ENCODE assay signal across 16 cellular contexts in genomic region chr3:142356818-142357217, GRCh38.
DNase-seq lines count a peak whose midpoint lies in the region; ATAC-seq, FAIRE-seq and TF ChIP-seq lines count a peak whose summit lies in the region.
"Had no signal": no experiment of that assay in that cellular context is flagged by ENCODE, and none has a peak within 500 bp of the region (broad histone marks: within the 10 kb centered on the region; RNA-seq: fewer than 3 reads in every experiment).

No MANE protein-coding gene starts in this region.

- H3K9me3 ChIP-seq in T-helper 17 cell (ENCODE audit: control insufficient read depth, low read length, poor library complexity, severe bottlenecking) (no peaks in the 10 kb centered on the region), small intestine (ENCODE audit: control insufficient read depth, low read depth) (no peaks in the 10 kb centered on the region)
- H3K9me3 ChIP-seq: heart right ventricle had no signal

- ATAC-seq in GM21360 (IDR thresholded peaks at IDR 0.05; ENCODE audit: unreplicated experiment) (peak; percentile 74), HG02678 (IDR thresholded peaks at IDR 0.05; ENCODE audit: unreplicated experiment) (peak; percentile 70), T-helper 17 cell (no peak)
- ATAC-seq: heart right ventricle had no signal

- in situ Hi-C loops in ACHN (cut with HindIII; ENCODE audit: low pct_ligation_motif_present, low pct_unique_long_range_greater_than_20kb, low sequenced_read_pairs), result no loop called here

- H3K36me3 Mint-ChIP-seq in T-helper 17 cell (ENCODE audit: low read depth), result peaks cover 18% of the 10 kb centered on the region

- H3K4me1 ChIP-seq in small intestine (ENCODE audit: control insufficient read depth in 2 of 2, insufficient read depth in 1 of 2, low read depth in 1 of 2, low read length in 1 of 2), result no peaks in the 10 kb centered on the region
- H3K4me1 ChIP-seq: heart right ventricle had no signal

- H3K4me3 Mint-ChIP-seq in T-helper 17 cell, result no peak overlapping the region
- H3K4me3 Mint-ChIP-seq: activated CD4-positive, alpha-beta memory T cell treated with anti-CD3 and anti-CD28 coated beads, Interleukin-2, amount 10 ng/mL, durations not matched to agents 7 days and 5 days; neural crest cell had no signal

- no peaks in the 10 kb centered on the region for H3K27me3 ChIP-seq in small intestine (ENCODE audit: control insufficient read depth in 2 of 2, insufficient read depth in 2 of 2, low read length in 2 of 2)
- H3K27me3 ChIP-seq: heart right ventricle had no signal

- H3K27me3 Mint-ChIP-seq in T-helper 17 cell, result no peaks in the 10 kb centered on the region
- H3K27me3 Mint-ChIP-seq: activated CD4-positive, alpha-beta memory T cell treated with anti-CD3 and anti-CD28 coated beads, Interleukin-2, amount 10 ng/mL, durations not matched to agents 7 days and 5 days had no signal

- peak; percentile 82 for FAIRE-seq in GM12891 (lab: Jason Lieb, UNC)
- no peak for FAIRE-seq in small intestine (lab: Jason Lieb, UNC)
- FAIRE-seq: HTR-8/SVneo had no signal

- H3K4me1 Mint-ChIP-seq in T-helper 17 cell, result peaks cover 4% of the 10 kb centered on the region
- H3K4me1 Mint-ChIP-seq: activated CD4-positive, alpha-beta memory T cell treated with anti-CD3 and anti-CD28 coated beads, Interleukin-2, amount 10 ng/mL, durations not matched to agents 7 days and 5 days; neural crest cell had no signal

- peak overlapping the region; percentile 56 for H3K27ac Mint-ChIP-seq in T-helper 17 cell
- H3K27ac Mint-ChIP-seq: activated CD4-positive, alpha-beta memory T cell treated with anti-CD3 and anti-CD28 coated beads, Interleukin-2, amount 10 ng/mL, durations not matched to agents 7 days and 5 days had no signal

- no peak overlapping the region for H3K4me3 ChIP-seq in small intestine (ENCODE audit: low read depth in 1 of 2, low read length in 2 of 2)
- H3K4me3 ChIP-seq: heart right ventricle had no signal

- WGBS in small intestine, 3 donors, result 91 to 96% (median 91%) methylated on average over 3 of the region's 3 CpGs

- no peak for DNase-seq in GM12891 (ENCODE audit: insufficient read length, low spot score)
- DNase-seq in T-helper 17 cell, result no peak
- DNase-seq in small intestine, result no peak
- no peak for DNase-seq in OCI-M1 (lab: John Stamatoyannopoulos, UW)
- no peak for DNase-seq in activated effector memory CD4-positive, alpha-beta T cell treated with anti-CD3 and anti-CD28 coated beads, Interleukin-2, amount 50 U/mL, for 16 hours
- no peak for DNase-seq in ACHN
- DNase-seq: activated CD4-positive, alpha-beta memory T cell treated with anti-CD3 and anti-CD28 coated beads, Interleukin-2, amount 10 ng/mL, durations not matched to agents 7 days and 5 days; heart right ventricle; islet precursor cell; NCI-H1417; retina had no signal

- no peak overlapping the region for H3K27ac ChIP-seq in small intestine (ENCODE audit: low read depth in 1 of 2, low read length in 1 of 2)
- H3K27ac ChIP-seq: heart right ventricle, RWPE1 had no signal

- no peak for TF ChIP-seq POLR2A in GM12891 (IDR thresholded peaks at IDR 0.05; ENCODE audit: low read depth, low read length)

- H3K36me3 ChIP-seq in small intestine (ENCODE audit: control insufficient read depth in 2 of 2, insufficient read depth in 2 of 2, low read length in 2 of 2), result peaks cover 10 to 26% of the 10 kb centered on the region in 2 donors

TF ChIP-seq in GM12891, 5 proteins besides CTCF, POLR2A, EP300 and RAD21:
- TF ChIP-seq TAF1 (IDR thresholded peaks at IDR 0.05; ENCODE audit: low read depth, low read length) (no peak), POU2F2 (IDR thresholded peaks at IDR 0.05; ENCODE audit: low read depth, low read length) (no peak), SPI1 (IDR thresholded peaks at IDR 0.05; ENCODE audit: low read depth, low read length) (no peak), PAX5 (IDR thresholded peaks at IDR 0.05; ENCODE audit: insufficient read depth, low read length, severe bottlenecking) (no peak), POLR2AphosphoS5 (IDR thresholded peaks at IDR 0.05; ENCODE audit: low read depth, low read length) (no peak)
